In genomic region chr1:208150810-208151458, GRCh38 we compare ENCODE assay signal across 24 cellular contexts.
DNase-seq lines count a peak whose midpoint lies in the region; ATAC-seq and TF ChIP-seq lines count a peak whose summit lies in the region.
"Had no signal": no experiment of that assay in that cellular context is flagged by ENCODE, and none has a peak within 500 bp of the region (broad histone marks: within the 10 kb centered on the region; RNA-seq: fewer than 3 reads in every experiment).

No MANE protein-coding gene starts in this region.

- H2BK15ac ChIP-seq in mesendoderm (replicated peaks; ENCODE audit: low read depth), result no peak overlapping the region

- H3K27me3 ChIP-seq in endodermal cell (ENCODE audit: control insufficient read depth, insufficient read depth, low read length, poor library complexity, severe bottlenecking) (no peaks in the 10 kb centered on the region), mesendoderm (ENCODE audit: insufficient read depth, low read length, poor library complexity) (no peaks in the 10 kb centered on the region), stomach (no peaks in the 10 kb centered on the region)
- H3K27me3 ChIP-seq: tibial nerve had no signal

- no peak overlapping the region for H3K4me3 ChIP-seq in endodermal cell (ENCODE audit: low read length)
- no peak overlapping the region for H3K4me3 ChIP-seq in mesendoderm (ENCODE audit: low read length)
- H3K4me3 ChIP-seq in stomach, result no peak overlapping the region
- H3K4me3 ChIP-seq: skin epidermis, tibial nerve had no signal

- H3K9me3 ChIP-seq in endodermal cell (ENCODE audit: control insufficient read depth, low read length) (no peaks in the 10 kb centered on the region), stomach (no peaks in the 10 kb centered on the region)
- H3K9me3 ChIP-seq: tibial nerve had no signal

- no peak overlapping the region for H4K5ac ChIP-seq in mesendoderm (ENCODE audit: low read length)

- TF ChIP-seq EP300 in stomach (IDR thresholded peaks at IDR 0.05), result no peak

- H3K23ac ChIP-seq in mesendoderm (ENCODE audit: low read length), result peak overlapping the region; percentile 9

- H3K79me1 ChIP-seq in mesendoderm (ENCODE audit: low read length), result peaks cover 3% of the 10 kb centered on the region

- TF ChIP-seq CTCF in endodermal cell (conservative IDR thresholded peaks at IDR 0.05) (no peak), stomach (IDR thresholded peaks at IDR 0.05) (no peak)

- H3K56ac ChIP-seq in mesendoderm (ENCODE audit: low read length), result no peak overlapping the region

- H3K27ac Mint-ChIP-seq in endodermal cell, result peak overlapping the region; percentile 69
- H3K27ac Mint-ChIP-seq: activated CD4-positive, alpha-beta T cell treated with anti-CD3 and anti-CD28 coated beads, Interleukin-2, amount 10 ng/mL, durations not matched to agents 24 days and 14 days; dendritic cell treated with granulocyte-macrophage colony-stimulating factor and Interleukin-4, amounts not matched to agents 40 ng/mL and 50 ng/mL, for 4 days; stimulated activated naive CD8-positive, alpha-beta T cell treated with anti-CD3 and anti-CD28 coated beads, Interleukin-15, amount 100 ng/mL, for 72 hours; T-helper 2 cell treated with Interferon-gamma antibody and Interleukin-4, amounts not matched to agents 5 μg/mL and 100 μg/mL, for 36 hours had no signal

- DNase-seq in NCI-H2227 (lab: John Stamatoyannopoulos, UW; ENCODE audit: unreplicated experiment), result peak; percentile 26
- DNase-seq in endodermal cell, result no peak
- DNase-seq in mesendoderm, result no peak
- no peak for DNase-seq in stomach
- DNase-seq in T1000 (lab: John Stamatoyannopoulos, UW), result no peak
- DNase-seq: activated CD4-positive, alpha-beta T cell treated with anti-CD3 and anti-CD28 coated beads, Interleukin-2, amount 10 ng/mL, durations not matched to agents 24 days and 14 days; activated gamma-delta T cell treated with Interleukin-2 at 50 U/mL for 16 hours; activated T-cell treated with anti-CD3 and anti-CD28 coated beads, Interleukin-2, amount 50 U/mL, for 4 hours; central memory CD4-positive, alpha-beta T cell; DMS53; MM.1S; NCI-H2081 treated with DMSO at 0.1 percent for 48 hours; NCI-H510A; occipital lobe; stimulated activated naive CD8-positive, alpha-beta T cell treated with anti-CD3 and anti-CD28 coated beads, Interleukin-15, amount 100 ng/mL, for 72 hours had no signal

- no peak overlapping the region for H2AK5ac ChIP-seq in mesendoderm (ENCODE audit: low read length)

- WGBS in endodermal cell (ENCODE audit: insufficient coverage in 1 of 2, insufficient read length in 1 of 2), 2 experiments, result 79 to 95% methylated on average over 4 to 6 of the region's 6 CpGs
- WGBS in mesendoderm (ENCODE audit: extremely low coverage, insufficient coverage, low lambda C conversion rate), result no CpG with 5 or more reads among the region's 6 CpGs
- WGBS in stomach, 5 donors, result 21 to 46% (median 25%) methylated on average over 6 of the region's 6 CpGs

- H3K36me3 ChIP-seq in endodermal cell (ENCODE audit: control insufficient read depth, insufficient read depth, low read length) (peaks cover 80% of the 10 kb centered on the region), mesendoderm (ENCODE audit: control insufficient read depth, insufficient read depth, low read length) (no peaks in the 10 kb centered on the region), stomach (no peaks in the 10 kb centered on the region)
- H3K36me3 ChIP-seq: tibial nerve had no signal

- H2BK120ac ChIP-seq in mesendoderm (ENCODE audit: low read depth, low read length), result no peak overlapping the region

- ATAC-seq in GM19395 (IDR thresholded peaks at IDR 0.05; ENCODE audit: unreplicated experiment) (no peak), GM21723 (IDR thresholded peaks at IDR 0.05; ENCODE audit: unreplicated experiment) (no peak)
- ATAC-seq: activated T-cell treated with anti-CD3 and anti-CD28 coated beads, Interleukin-2, amount 50 U/mL, for 4 hours; HCT116; stimulated activated naive CD8-positive, alpha-beta T cell treated with anti-CD3 and anti-CD28 coated beads, Interleukin-15, amount 100 ng/mL, for 72 hours had no signal

- peaks cover 21% of the 10 kb centered on the region for H3K4me1 Mint-ChIP-seq in endodermal cell
- H3K4me1 Mint-ChIP-seq: activated CD4-positive, alpha-beta T cell treated with anti-CD3 and anti-CD28 coated beads, Interleukin-2, amount 10 ng/mL, durations not matched to agents 24 days and 14 days; stimulated activated naive CD8-positive, alpha-beta T cell treated with anti-CD3 and anti-CD28 coated beads, Interleukin-15, amount 100 ng/mL, for 72 hours had no signal

- H2BK5ac ChIP-seq in mesendoderm (ENCODE audit: low read length), result no peak overlapping the region

- H3K9me3 Mint-ChIP-seq in endodermal cell, result no peaks in the 10 kb centered on the region
- H3K9me3 Mint-ChIP-seq: activated CD4-positive, alpha-beta T cell treated with anti-CD3 and anti-CD28 coated beads, Interleukin-2, amount 10 ng/mL, durations not matched to agents 24 days and 14 days; activated T-cell treated with anti-CD3 and anti-CD28 coated beads, Interleukin-2, amount 50 U/mL, for 4 hours; dendritic cell treated with granulocyte-macrophage colony-stimulating factor and Interleukin-4, amounts not matched to agents 40 ng/mL and 50 ng/mL, for 4 days; stimulated activated naive CD8-positive, alpha-beta T cell treated with anti-CD3 and anti-CD28 coated beads, Interleukin-15, amount 100 ng/mL, for 72 hours; T-helper 2 cell treated with Interferon-gamma antibody and Interleukin-4, amounts not matched to agents 5 μg/mL and 100 μg/mL, for 36 hours had no signal

- intact Hi-C loops in stomach (cut with DNase I; ENCODE audit: low total_unique reads), result no loop called here

- peaks cover 6% of the 10 kb centered on the region for H3K36me3 Mint-ChIP-seq in endodermal cell (ENCODE audit: low read depth)

- H4K8ac ChIP-seq in mesendoderm (ENCODE audit: low read depth, low read length), result no peak overlapping the region

- peaks cover 2% of the 10 kb centered on the region for H3K27me3 Mint-ChIP-seq in endodermal cell (ENCODE audit: insufficient read depth)
- H3K27me3 Mint-ChIP-seq: stimulated activated naive CD8-positive, alpha-beta T cell treated with anti-CD3 and anti-CD28 coated beads, Interleukin-15, amount 100 ng/mL, for 72 hours had no signal

- TF ChIP-seq POLR2A in stomach (IDR thresholded peaks at IDR 0.05), result no peak

- no peaks in the 10 kb centered on the region for H3K79me2 ChIP-seq in mesendoderm (ENCODE audit: control insufficient read depth, insufficient read depth, low read length)

- no peak overlapping the region for H3K4me2 ChIP-seq in mesendoderm (ENCODE audit: low read length)
- H3K4me2 ChIP-seq: KMS-11 had no signal

- H3K4ac ChIP-seq in mesendoderm (ENCODE audit: low read depth, low read length), result no peak overlapping the region

- no peak overlapping the region for H3K18ac ChIP-seq in mesendoderm (ENCODE audit: low read length)

- H3K4me1 ChIP-seq in endodermal cell (ENCODE audit: control insufficient read depth, insufficient read depth, low read length), result peaks cover 34% of the 10 kb centered on the region
- H3K4me1 ChIP-seq in mesendoderm (ENCODE audit: control insufficient read depth, low read depth, low read length), result peaks cover 11% of the 10 kb centered on the region
- peaks cover 27 to 75% (median 47%) of the 10 kb centered on the region in 4 donors for H3K4me1 ChIP-seq in stomach

- H3K9ac ChIP-seq in endodermal cell (ENCODE audit: extremely low read depth, low read length, poor library complexity, severe bottlenecking) (no peak overlapping the region), mesendoderm (ENCODE audit: low read length) (no peak overlapping the region)
- H3K9ac ChIP-seq: KMS-11 had no signal

- H3K27ac ChIP-seq in endodermal cell (ENCODE audit: low read depth, low read length), result no peak overlapping the region
- H3K27ac ChIP-seq in mesendoderm (ENCODE audit: low read depth, low read length), result no peak overlapping the region
- H3K27ac ChIP-seq in stomach, result peak overlapping the region; percentile 3 to 57 (median 49)
- H3K27ac ChIP-seq: KMS-11, skin epidermis, tibial nerve, VCaP had no signal

- no peak overlapping the region for H3K4me3 Mint-ChIP-seq in endodermal cell
- H3K4me3 Mint-ChIP-seq: activated CD4-positive, alpha-beta T cell treated with anti-CD3 and anti-CD28 coated beads, Interleukin-2, amount 10 ng/mL, durations not matched to agents 24 days and 14 days; activated T-cell treated with anti-CD3 and anti-CD28 coated beads, Interleukin-2, amount 50 U/mL, for 4 hours; dendritic cell treated with granulocyte-macrophage colony-stimulating factor and Interleukin-4, amounts not matched to agents 40 ng/mL and 50 ng/mL, for 4 days; stimulated activated naive CD8-positive, alpha-beta T cell treated with anti-CD3 and anti-CD28 coated beads, Interleukin-15, amount 100 ng/mL, for 72 hours; T-helper 2 cell treated with Interferon-gamma antibody and Interleukin-4, amounts not matched to agents 5 μg/mL and 100 μg/mL, for 36 hours had no signal

Comparison
In these comparisons a context has a peak if more than half of its experiments do, and no peak if none do; other contexts are left out.
1. H3K27ac ChIP-seq: peak in stomach (5 of 5); none in endodermal cell (single experiment) and mesendoderm (single experiment).